In the genomic region with DNA sequence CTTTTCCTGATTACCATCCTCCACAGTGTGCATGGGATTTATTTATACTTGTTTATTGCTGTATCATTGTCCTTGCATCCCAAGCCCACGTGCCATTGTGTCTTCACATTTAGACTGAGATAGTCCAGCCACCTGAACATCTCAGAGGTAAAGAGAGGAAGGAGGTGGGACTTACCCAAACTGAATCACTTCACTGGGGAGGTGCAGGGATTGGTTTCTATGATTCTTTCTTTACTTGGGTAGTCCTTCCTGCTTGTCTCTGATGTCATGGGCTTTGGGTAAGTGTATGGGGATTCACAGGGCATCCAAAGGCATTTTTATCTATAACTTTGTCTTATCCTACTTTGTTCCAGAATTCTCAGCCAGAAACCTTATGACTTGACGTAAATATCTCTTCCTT, we compare ENCODE assay signal across 28 cellular contexts.
"Had no signal": no experiment of that assay in that cellular context is flagged by ENCODE, and none has a peak within 500 bp of the region (broad histone marks: within the 10 kb centered on the region; RNA-seq: fewer than 3 reads in every experiment).

No MANE protein-coding gene starts in this region.

- H3K36me3 Mint-ChIP-seq: natural killer cell; stimulated activated naive B cell treated with anti-CD40 and anti-IgM and Interleukin-4, amounts not matched to agents 10 μg/mL and 1 μg/mL and 100 μg/mL, for 72 hours had no signal

- H3K9me3 Mint-ChIP-seq: activated CD4-positive, alpha-beta T cell treated with anti-CD3 and anti-CD28 coated beads, Interleukin-2, amount 10 ng/mL, durations not matched to agents 24 days and 14 days; activated naive CD8-positive, alpha-beta T cell treated with anti-CD3 and anti-CD28 coated beads, Interleukin-2, amount 10 ng/mL, durations not matched to agents 7 days and 5 days; effector memory CD8-positive, alpha-beta T cell; immature natural killer cell; natural killer cell; neural progenitor cell; stimulated activated naive B cell treated with anti-CD40 and anti-IgM and Interleukin-4, amounts not matched to agents 10 μg/mL and 1 μg/mL and 100 μg/mL, for 72 hours had no signal

- DNase-seq: activated CD4-positive, alpha-beta T cell treated with anti-CD3 and anti-CD28 coated beads, Interleukin-2, amount 10 ng/mL, durations not matched to agents 24 days and 14 days; activated CD8-positive, alpha-beta memory T cell treated with anti-CD3 and anti-CD28 coated beads for 24 hours; activated gamma-delta T cell treated with Interleukin-2 at 50 U/mL for 16 hours; activated naive CD8-positive, alpha-beta T cell treated with anti-CD3 and anti-CD28 coated beads, Interleukin-2, amount 10 ng/mL, durations not matched to agents 7 days and 5 days; amniotic stem cell; brain microvascular endothelial cell; caudate nucleus; cortex of kidney; effector memory CD8-positive, alpha-beta T cell; foreskin fibroblast; heart left ventricle; hypothalamus; immature natural killer cell; kidney; lower lobe of right lung; mesendoderm; natural killer cell; occipital lobe; stimulated activated CD4-positive, alpha-beta T cell treated with anti-CD3 and anti-CD28 coated beads, Interleukin-15, amount 100 ng/mL, for 24 hours; stimulated activated CD4-positive, alpha-beta T cell treated with anti-CD3 and anti-CD28 coated beads, Interleukin-2, amount 100 ng/mL, for 24 hours; stimulated activated naive B cell treated with anti-CD40 and anti-IgM and Interleukin-4, amounts not matched to agents 10 μg/mL and 1 μg/mL and 100 μg/mL, for 72 hours; T-helper 17 cell; T1000; WERI-Rb-1 had no signal

- H3K27me3 ChIP-seq: right atrium auricular region had no signal

- H3K4me3 Mint-ChIP-seq: activated CD4-positive, alpha-beta T cell treated with anti-CD3 and anti-CD28 coated beads, Interleukin-2, amount 10 ng/mL, durations not matched to agents 24 days and 14 days; activated naive CD8-positive, alpha-beta T cell treated with anti-CD3 and anti-CD28 coated beads, Interleukin-2, amount 10 ng/mL, durations not matched to agents 7 days and 5 days; effector memory CD8-positive, alpha-beta T cell; immature natural killer cell; natural killer cell; neural progenitor cell; stimulated activated naive B cell treated with anti-CD40 and anti-IgM and Interleukin-4, amounts not matched to agents 10 μg/mL and 1 μg/mL and 100 μg/mL, for 72 hours; T-helper 17 cell had no signal

- H3K9me3 ChIP-seq: heart left ventricle, lower lobe of right lung, right atrium auricular region, tibial nerve had no signal

- H3K36me3 ChIP-seq: brain microvascular endothelial cell, heart left ventricle, lower lobe of right lung, neural progenitor cell, right atrium auricular region, tibial nerve, WERI-Rb-1 had no signal

- ATAC-seq: effector memory CD8-positive, alpha-beta T cell; heart left ventricle; lower lobe of right lung; natural killer cell; SK-N-SH treated with all-trans-retinoic acid at 6 μM for 48 hours; stimulated activated naive B cell treated with anti-CD40 and anti-IgM and Interleukin-4, amounts not matched to agents 10 μg/mL and 1 μg/mL and 100 μg/mL, for 72 hours; T-helper 17 cell had no signal

- H3K4me3 ChIP-seq: heart left ventricle, lower lobe of right lung, neural progenitor cell, right atrium auricular region, tibial nerve had no signal

- H3K27ac Mint-ChIP-seq: activated CD4-positive, alpha-beta T cell treated with anti-CD3 and anti-CD28 coated beads, Interleukin-2, amount 10 ng/mL, durations not matched to agents 24 days and 14 days; activated naive CD8-positive, alpha-beta T cell treated with anti-CD3 and anti-CD28 coated beads, Interleukin-2, amount 10 ng/mL, durations not matched to agents 7 days and 5 days; effector memory CD8-positive, alpha-beta T cell; immature natural killer cell; natural killer cell; neural progenitor cell; stimulated activated naive B cell treated with anti-CD40 and anti-IgM and Interleukin-4, amounts not matched to agents 10 μg/mL and 1 μg/mL and 100 μg/mL, for 72 hours; T-helper 17 cell had no signal
